ENCODE assay signal across 29 cellular contexts in genomic region chr6:77604476-77604875, GRCh38. TPM values are rescaled to one million over a fixed set of nuclear protein-coding genes. Genes with fewer than 3 reads are reported as not detected.
"Had no signal": no experiment of that assay in that cellular context is flagged by ENCODE, and none has a peak within 500 bp of the region (broad histone marks: within the 10 kb centered on the region; RNA-seq: fewer than 3 reads in every experiment).

No MANE protein-coding gene starts in this region.

- H3K27me3 ChIP-seq: stomach, suprapubic skin, testis, thyroid gland, tibial artery, tibial nerve, transverse colon, upper lobe of left lung, upper lobe of right lung, uterus, vagina had no signal

- FAIRE-seq: urothelium cell line had no signal

- H3K27me3 Mint-ChIP-seq: stimulated activated memory B cell treated with anti-CD40 and anti-IgM and Interleukin-4, amounts not matched to agents 10 μg/mL and 1 μg/mL and 100 μg/mL, for 72 hours; stimulated activated naive B cell treated with anti-CD40 and anti-IgM and Interleukin-4, amounts not matched to agents 10 μg/mL and 1 μg/mL and 100 μg/mL, for 72 hours; stimulated activated naive CD8-positive, alpha-beta T cell treated with anti-CD3 and anti-CD28 coated beads, Interleukin-15, amount 100 ng/mL, for 72 hours; stimulated activated naive CD8-positive, alpha-beta T cell treated with anti-CD3 and anti-CD28 coated beads, Interleukin-15, Interleukin-2, amounts not matched to agents 100 ng/mL and 50 ng/mL, for 24 hours; type B pancreatic cell had no signal

- H3K4me3 Mint-ChIP-seq: stimulated activated effector memory CD8-positive, alpha-beta T cell treated with anti-CD3 and anti-CD28 coated beads, Interleukin-12 subunit alpha, Interleukin-12 subunit beta, amount 100 ng/mL, for 72 hours; stimulated activated memory B cell treated with anti-CD40 and anti-IgM and Interleukin-4, amounts not matched to agents 10 μg/mL and 1 μg/mL and 100 μg/mL, for 72 hours; stimulated activated naive B cell treated with anti-CD40 and anti-IgM and Interleukin-4, amounts not matched to agents 10 μg/mL and 1 μg/mL and 100 μg/mL, for 72 hours; stimulated activated naive CD8-positive, alpha-beta T cell treated with anti-CD3 and anti-CD28 coated beads, Interleukin-15, amount 100 ng/mL, for 72 hours; stimulated activated naive CD8-positive, alpha-beta T cell treated with anti-CD3 and anti-CD28 coated beads, Interleukin-15, Interleukin-2, amounts not matched to agents 100 ng/mL and 50 ng/mL, for 24 hours; type B pancreatic cell had no signal

- H3K36me3 Mint-ChIP-seq: stimulated activated effector memory CD8-positive, alpha-beta T cell treated with anti-CD3 and anti-CD28 coated beads, Interleukin-12 subunit alpha, Interleukin-12 subunit beta, amount 100 ng/mL, for 72 hours; stimulated activated memory B cell treated with anti-CD40 and anti-IgM and Interleukin-4, amounts not matched to agents 10 μg/mL and 1 μg/mL and 100 μg/mL, for 72 hours; stimulated activated naive B cell treated with anti-CD40 and anti-IgM and Interleukin-4, amounts not matched to agents 10 μg/mL and 1 μg/mL and 100 μg/mL, for 72 hours; type B pancreatic cell had no signal

- H3K27ac ChIP-seq: stomach, suprapubic skin, testis, thoracic aorta, thyroid gland, tibial artery, tibial nerve, transverse colon, upper lobe of left lung, upper lobe of right lung, uterus, vagina had no signal

- H3K4me3 ChIP-seq: stomach, suprapubic skin, testis, thoracic aorta, thyroid gland, tibial artery, tibial nerve, transverse colon, upper lobe of left lung, upper lobe of right lung, uterus, vagina had no signal

- H3K27ac Mint-ChIP-seq: stimulated activated effector memory CD8-positive, alpha-beta T cell treated with anti-CD3 and anti-CD28 coated beads, Interleukin-12 subunit alpha, Interleukin-12 subunit beta, amount 100 ng/mL, for 72 hours; stimulated activated memory B cell treated with anti-CD40 and anti-IgM and Interleukin-4, amounts not matched to agents 10 μg/mL and 1 μg/mL and 100 μg/mL, for 72 hours; stimulated activated naive B cell treated with anti-CD40 and anti-IgM and Interleukin-4, amounts not matched to agents 10 μg/mL and 1 μg/mL and 100 μg/mL, for 72 hours; stimulated activated naive CD8-positive, alpha-beta T cell treated with anti-CD3 and anti-CD28 coated beads, Interleukin-15, amount 100 ng/mL, for 72 hours; stimulated activated naive CD8-positive, alpha-beta T cell treated with anti-CD3 and anti-CD28 coated beads, Interleukin-15, Interleukin-2, amounts not matched to agents 100 ng/mL and 50 ng/mL, for 24 hours; type B pancreatic cell had no signal

- ATAC-seq: stimulated activated effector memory CD8-positive, alpha-beta T cell treated with anti-CD3 and anti-CD28 coated beads, Interleukin-12 subunit alpha, Interleukin-12 subunit beta, amount 100 ng/mL, for 72 hours; stimulated activated memory B cell treated with anti-CD40 and anti-IgM and Interleukin-4, amounts not matched to agents 10 μg/mL and 1 μg/mL and 100 μg/mL, for 72 hours; stimulated activated naive B cell treated with anti-CD40 and anti-IgM and Interleukin-4, amounts not matched to agents 10 μg/mL and 1 μg/mL and 100 μg/mL, for 72 hours; stimulated activated naive CD8-positive, alpha-beta T cell treated with anti-CD3 and anti-CD28 coated beads, Interleukin-15, amount 100 ng/mL, for 72 hours; stimulated activated naive CD8-positive, alpha-beta T cell treated with anti-CD3 and anti-CD28 coated beads, Interleukin-15, Interleukin-2, amounts not matched to agents 100 U/mL and 50 U/mL, for 24 hours; upper lobe of right lung had no signal

- H3K36me3 ChIP-seq: stomach, suprapubic skin, thoracic aorta, thyroid gland, tibial artery, tibial nerve, transverse colon, upper lobe of left lung, upper lobe of right lung, uterus, vagina had no signal

- DNase-seq: stimulated activated CD4-positive, alpha-beta T cell treated with anti-CD3 and anti-CD28 coated beads, Interleukin-2, amount 100 ng/mL, for 48 hours; stimulated activated CD4-positive, alpha-beta T cell treated with anti-CD3 and anti-CD28 coated beads, Interleukin-4, amount 100 ng/mL, for 1 hour; stimulated activated CD4-positive, alpha-beta T cell treated with anti-CD3 and anti-CD28 coated beads, Interleukin-4, amount 100 ng/mL, for 24 hours; stimulated activated CD4-positive, alpha-beta T cell treated with anti-CD3 and anti-CD28 coated beads, Interleukin-4, amount 100 ng/mL, for 4 hours; stimulated activated CD8-positive, alpha-beta memory T cell treated with anti-CD3 and anti-CD28 coated beads, Interleukin-4, amount 100 ng/mL, for 48 hours; stimulated activated naive B cell treated with anti-CD40 and anti-IgM and Interleukin-4, amounts not matched to agents 10 μg/mL and 1 μg/mL and 100 μg/mL, for 72 hours; stimulated activated naive CD4-positive, alpha-beta T cell; stimulated activated naive CD4-positive, alpha-beta T cell treated with Interleukin-2 at 50 U/mL for 16 hours; stimulated activated naive CD8-positive, alpha-beta T cell treated with anti-CD3 and anti-CD28 coated beads, Interleukin-15, amount 100 ng/mL, for 72 hours; stimulated activated naive CD8-positive, alpha-beta T cell treated with anti-CD3 and anti-CD28 coated beads, Interleukin-15, Interleukin-2, amounts not matched to agents 100 U/mL and 50 U/mL, for 24 hours; stomach; substantia nigra; testis; thyroid gland; tibial artery; transverse colon; trophoblast cell; upper lobe of left lung; upper lobe of right lung; uterus had no signal

- H3K9me3 ChIP-seq: testis, thoracic aorta, thyroid gland, tibial artery, transverse colon, upper lobe of left lung, upper lobe of right lung, uterus, vagina had no signal

- H3K4me1 ChIP-seq: stomach, suprapubic skin, testis, thyroid gland, tibial artery, tibial nerve, transverse colon, upper lobe of left lung, upper lobe of right lung, uterus, vagina had no signal

- H3K4me1 Mint-ChIP-seq: stimulated activated effector memory CD8-positive, alpha-beta T cell treated with anti-CD3 and anti-CD28 coated beads, Interleukin-12 subunit alpha, Interleukin-12 subunit beta, amount 100 ng/mL, for 72 hours; stimulated activated memory B cell treated with anti-CD40 and anti-IgM and Interleukin-4, amounts not matched to agents 10 μg/mL and 1 μg/mL and 100 μg/mL, for 72 hours; stimulated activated naive B cell treated with anti-CD40 and anti-IgM and Interleukin-4, amounts not matched to agents 10 μg/mL and 1 μg/mL and 100 μg/mL, for 72 hours; stimulated activated naive CD8-positive, alpha-beta T cell treated with anti-CD3 and anti-CD28 coated beads, Interleukin-15, amount 100 ng/mL, for 72 hours had no signal

RNA-seq across cellular contexts. Expression of gene MEI4, which starts 48.4 kb away (rescaled TPM):
- total RNA-seq: thoracic aorta, upper lobe of left lung, upper lobe of right lung, vagina had no signal
- polyA plus RNA-seq: stomach had no signal
